Comparison of ENCODE assay signal across 1 cellular context in the genomic region with DNA sequence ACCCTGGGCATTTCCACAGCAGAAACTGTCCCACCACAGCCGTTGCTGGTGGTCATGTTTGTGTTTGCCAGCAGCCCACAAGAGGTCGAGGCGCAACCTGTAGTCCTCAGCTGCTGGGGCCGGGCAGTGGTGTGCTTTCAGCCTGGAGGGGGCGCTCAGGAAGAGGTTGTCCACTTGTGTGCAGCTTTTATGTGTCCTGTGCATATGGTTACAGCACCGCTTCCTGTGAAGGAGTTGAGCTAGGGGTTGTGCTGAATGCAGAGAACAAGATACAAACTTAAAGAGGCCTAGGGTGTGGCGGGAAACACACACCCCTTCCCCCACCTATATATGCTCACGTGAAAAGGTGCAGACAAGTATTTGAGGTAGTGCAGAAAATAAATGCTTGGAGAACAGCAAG.
A peak's percentile ranks its signal among the peaks of the same experiment; 100 is the strongest.
TF ChIP-seq lines count a peak whose summit lies in the region.

No MANE protein-coding gene starts in this region.

TF ChIP-seq in K562, 482 proteins besides CTCF, POLR2A, EP300 and RAD21 (continued from another document):
- TF ChIP-seq, protein P1, sequence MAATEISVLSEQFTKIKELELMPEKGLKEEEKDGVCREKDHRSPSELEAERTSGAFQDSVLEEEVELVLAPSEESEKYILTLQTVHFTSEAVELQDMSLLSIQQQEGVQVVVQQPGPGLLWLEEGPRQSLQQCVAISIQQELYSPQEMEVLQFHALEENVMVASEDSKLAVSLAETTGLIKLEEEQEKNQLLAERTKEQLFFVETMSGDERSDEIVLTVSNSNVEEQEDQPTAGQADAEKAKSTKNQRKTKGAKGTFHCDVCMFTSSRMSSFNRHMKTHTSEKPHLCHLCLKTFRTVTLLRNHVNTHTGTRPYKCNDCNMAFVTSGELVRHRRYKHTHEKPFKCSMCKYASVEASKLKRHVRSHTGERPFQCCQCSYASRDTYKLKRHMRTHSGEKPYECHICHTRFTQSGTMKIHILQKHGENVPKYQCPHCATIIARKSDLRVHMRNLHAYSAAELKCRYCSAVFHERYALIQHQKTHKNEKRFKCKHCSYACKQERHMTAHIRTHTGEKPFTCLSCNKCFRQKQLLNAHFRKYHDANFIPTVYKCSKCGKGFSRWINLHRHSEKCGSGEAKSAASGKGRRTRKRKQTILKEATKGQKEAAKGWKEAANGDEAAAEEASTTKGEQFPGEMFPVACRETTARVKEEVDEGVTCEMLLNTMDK (IDR thresholded peaks at IDR 0.05; ENCODE audit: borderline replicate concordance, insufficient read depth, low read depth, low read length, poor library complexity, severe bottlenecking), result peak; percentile 12
- TF ChIP-seq, protein P2, sequence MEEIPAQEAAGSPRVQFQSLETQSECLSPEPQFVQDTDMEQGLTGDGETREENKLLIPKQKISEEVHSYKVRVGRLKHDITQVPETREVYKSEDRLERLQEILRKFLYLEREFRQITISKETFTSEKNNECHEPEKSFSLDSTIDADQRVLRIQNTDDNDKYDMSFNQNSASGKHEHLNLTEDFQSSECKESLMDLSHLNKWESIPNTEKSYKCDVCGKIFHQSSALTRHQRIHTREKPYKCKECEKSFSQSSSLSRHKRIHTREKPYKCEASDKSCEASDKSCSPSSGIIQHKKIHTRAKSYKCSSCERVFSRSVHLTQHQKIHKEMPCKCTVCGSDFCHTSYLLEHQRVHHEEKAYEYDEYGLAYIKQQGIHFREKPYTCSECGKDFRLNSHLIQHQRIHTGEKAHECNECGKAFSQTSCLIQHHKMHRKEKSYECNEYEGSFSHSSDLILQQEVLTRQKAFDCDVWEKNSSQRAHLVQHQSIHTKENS (CRISPR knock-in tag; IDR thresholded peaks at IDR 0.05), result no peak
